In genomic region chr12:96989916-96990315, GRCh38 we compare ENCODE assay signal across 1 cellular context.
TF ChIP-seq lines count a peak whose summit lies in the region.

No MANE protein-coding gene starts in this region.

TF ChIP-seq in GM23338, 12 proteins besides CTCF, POLR2A, EP300 and RAD21 (continued from another document):
- no peak for TF ChIP-seq ZNF462 (CRISPR knock-in tag; IDR thresholded peaks at IDR 0.05)
- no peak for TF ChIP-seq REST (IDR thresholded peaks at IDR 0.05; ENCODE audit: unreplicated experiment)
- TF ChIP-seq JUNB (IDR thresholded peaks at IDR 0.05; ENCODE audit: unreplicated experiment): no peak
- no peak for TF ChIP-seq POLR2AphosphoS5 (IDR thresholded peaks at IDR 0.05; ENCODE audit: low read depth)
